In genomic region chr10:63702107-63702506, GRCh38 we compare ENCODE assay signal across 18 cellular contexts.
A peak's percentile ranks its signal among the peaks of the same experiment; 100 is the strongest.
DNase-seq lines count a peak whose midpoint lies in the region; ATAC-seq and TF ChIP-seq lines count a peak whose summit lies in the region.
"Had no signal": no experiment of that assay in that cellular context is flagged by ENCODE, and none has a peak within 500 bp of the region (broad histone marks: within the 10 kb centered on the region; RNA-seq: fewer than 3 reads in every experiment).

No MANE protein-coding gene starts in this region.

- ATAC-seq in Right ventricle myocardium superior (ENCODE audit: poor library complexity) (no peak), body of pancreas (no peak)
- ATAC-seq: heart left ventricle had no signal

- no peaks in the 10 kb centered on the region for H3K36me3 ChIP-seq in left ventricle myocardium inferior
- H3K36me3 ChIP-seq in body of pancreas (replicated peaks in 1 of 2; ENCODE audit: insufficient read depth in 1 of 2, low read depth in 2 of 2), result no peaks in the 10 kb centered on the region
- H3K36me3 ChIP-seq: ascending aorta, heart left ventricle had no signal

- 9 to 19% methylated on average over 1 of the region's 1 CpG for WGBS in body of pancreas, 2 donors
- WGBS in lower leg skin, 2 donors, result 48 to 53% methylated on average over 1 of the region's 1 CpG

- peak overlapping the region; percentile 87 for H3K27ac ChIP-seq in left ventricle myocardium inferior (replicated peaks)
- H3K27ac ChIP-seq in body of pancreas, result peak overlapping the region in 3 of 4 donors; percentile 85 to 91 (median 88)
- H3K27ac ChIP-seq: PC-9 had no signal

- no peaks in the 10 kb centered on the region for H3K9me3 ChIP-seq in left ventricle myocardium inferior (replicated peaks)
- no peaks in the 10 kb centered on the region for H3K9me3 ChIP-seq in body of pancreas
- H3K9me3 ChIP-seq: ascending aorta, heart left ventricle had no signal

- H3K27me3 ChIP-seq in left ventricle myocardium inferior (ENCODE audit: low read depth) (no peaks in the 10 kb centered on the region), body of pancreas (no peaks in the 10 kb centered on the region)
- H3K27me3 ChIP-seq: ascending aorta, heart left ventricle had no signal

- DNase-seq in left ventricle myocardium inferior, result no peak
- DNase-seq in Right ventricle myocardium superior, result no peak
- peak; percentile 76 for DNase-seq in NCI-H1694 (lab: John Stamatoyannopoulos, UW)
- peak in 1 of 4 donors; percentile 41 for DNase-seq in body of pancreas
- no peak for DNase-seq in lower leg skin (ENCODE audit: low spot score in 2 of 2)
- no peak for DNase-seq in HCEC 1CT
- no peak for DNase-seq in RPMI8226
- no peak for DNase-seq in stimulated activated naive CD4-positive, alpha-beta T cell (lab: John Stamatoyannopoulos, UW)
- DNase-seq: activated B cell treated with CpG ODN at 0.5 μM for 24 hours, activated gamma-delta T cell, EL, erythroblast, GOT3, heart left ventricle, NCI-H187 treated with DMSO at 0.1 percent for 48 hours, nucleus accumbens, PC-9 had no signal

- no peak overlapping the region for H3K4me3 ChIP-seq in left ventricle myocardium inferior
- no peak overlapping the region for H3K4me3 ChIP-seq in body of pancreas
- H3K4me3 ChIP-seq in lower leg skin (ENCODE audit: low read depth, poor library complexity, severe bottlenecking), result no peak overlapping the region
- H3K4me3 ChIP-seq: ascending aorta, heart left ventricle, PC-9 had no signal

- no peak for TF ChIP-seq POLR2A in body of pancreas (IDR thresholded peaks at IDR 0.05)
- TF ChIP-seq POLR2A in lower leg skin (IDR thresholded peaks at IDR 0.05), result no peak

- TF ChIP-seq CTCF in left ventricle myocardium inferior (IDR thresholded peaks at IDR 0.05; ENCODE audit: borderline replicate concordance), result no peak
- no peak for TF ChIP-seq CTCF in body of pancreas (IDR thresholded peaks at IDR 0.05)
- no peak for TF ChIP-seq CTCF in lower leg skin (IDR thresholded peaks at IDR 0.05)

- intact Hi-C loops in left ventricle myocardium inferior (cut with micrococcal nuclease), result no loop called here
- intact Hi-C loops in Right ventricle myocardium superior (cut with DNase I), result no loop called here
- intact Hi-C loops in body of pancreas (cut with DNase I), result no loop called here
- intact Hi-C loops in lower leg skin (cut with DNase I; ENCODE audit: low total_unique reads), result no loop called here

- peaks cover 52% of the 10 kb centered on the region for H3K4me1 ChIP-seq in left ventricle myocardium inferior
- H3K4me1 ChIP-seq in body of pancreas, result peaks cover 73% of the 10 kb centered on the region
